Comparison of ENCODE assay signal across 9 cellular contexts in the genomic region with DNA sequence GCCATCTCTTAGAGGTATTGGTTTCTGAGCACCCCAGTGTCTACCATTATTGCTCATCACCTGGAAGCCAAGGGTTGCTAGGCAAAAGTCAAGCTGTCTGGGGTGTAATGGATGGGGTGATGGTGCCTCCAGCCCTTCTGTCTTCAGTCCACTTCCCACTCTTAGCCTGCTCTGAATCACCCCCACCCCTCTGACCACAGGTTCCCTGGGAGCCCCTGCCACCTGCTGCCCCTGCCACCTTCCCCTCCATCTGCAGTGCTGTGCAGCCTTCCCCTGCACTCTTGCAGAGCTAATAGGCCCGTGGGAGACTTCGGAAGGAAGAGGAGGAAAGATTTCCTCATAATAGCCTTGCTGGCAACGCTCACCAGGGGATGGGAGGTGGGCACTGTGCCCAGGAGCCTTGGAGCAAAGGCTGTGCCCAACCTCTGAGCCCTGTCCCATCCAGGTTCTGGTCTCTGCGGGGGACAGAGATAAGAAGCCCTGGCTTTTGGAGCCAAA. TPM values are rescaled to one million over a fixed set of nuclear protein-coding genes. Genes with fewer than 3 reads are reported as not detected.
DNase-seq lines count a peak whose midpoint lies in the region; ATAC-seq and TF ChIP-seq lines count a peak whose summit lies in the region.
"Had no signal": no experiment of that assay in that cellular context is flagged by ENCODE, and none has a peak within 500 bp of the region (broad histone marks: within the 10 kb centered on the region; RNA-seq: fewer than 3 reads in every experiment).

No MANE protein-coding gene starts in this region.

- CTCF ChIA-PET in activated CD8-positive, alpha-beta memory T cell treated with anti-CD3 and anti-CD28 coated beads, Interleukin-2, amount 10 ng/mL, durations not matched to agents 7 days and 5 days (lab: Charles Lee): interaction anchor here (1.2 to 7.9 kb wide), 10 partner anchors 9 to 52 kb away, joined by 5 to 76 read pairs (median 36); a partner anchor contains a TSS

- no peak for TF ChIP-seq POLR2A in transverse colon (IDR thresholded peaks at IDR 0.05)

- peaks cover 63% of the 10 kb centered on the region for H3K36me3 Mint-ChIP-seq in activated CD8-positive, alpha-beta memory T cell treated with anti-CD3 and anti-CD28 coated beads, Interleukin-2, amount 10 ng/mL, durations not matched to agents 7 days and 5 days

- peak overlapping the region; percentile 76 for H3K27ac ChIP-seq in lower lobe of right lung
- peak overlapping the region; percentile 67 to 87 (median 83) for H3K27ac ChIP-seq in transverse colon

- no peaks in the 10 kb centered on the region for H3K9me3 Mint-ChIP-seq in activated CD8-positive, alpha-beta memory T cell treated with anti-CD3 and anti-CD28 coated beads, Interleukin-2, amount 10 ng/mL, durations not matched to agents 7 days and 5 days (ENCODE audit: low read depth)

- H3K36me3 ChIP-seq in lower lobe of right lung (peaks cover 82% of the 10 kb centered on the region), transverse colon (peaks cover 0 to 49% (median 27%) of the 10 kb centered on the region in 4 donors)

- ATAC-seq in activated CD8-positive, alpha-beta memory T cell treated with anti-CD3 and anti-CD28 coated beads, Interleukin-2, amount 10 ng/mL, durations not matched to agents 7 days and 5 days: peak; percentile 52
- ATAC-seq in lower lobe of right lung (peak; percentile 15 to 16), GM18858 (IDR thresholded peaks at IDR 0.05; ENCODE audit: unreplicated experiment) (no peak)

- peak overlapping the region; percentile 78 for H3K27ac Mint-ChIP-seq in activated CD8-positive, alpha-beta memory T cell treated with anti-CD3 and anti-CD28 coated beads, Interleukin-2, amount 10 ng/mL, durations not matched to agents 7 days and 5 days

- TF ChIP-seq CTCF in lower lobe of right lung (IDR thresholded peaks at IDR 0.05): no peak
- no peak for TF ChIP-seq CTCF in transverse colon (IDR thresholded peaks at IDR 0.05)
- TF ChIP-seq CTCF in GM13977 (IDR thresholded peaks at IDR 0.05; ENCODE audit: extremely low read depth, insufficient read depth, missing control alignments): no peak

- in situ Hi-C loops in transverse colon (cut with MboI; ENCODE audit: low pct_ligation_motif_present in 1 of 4, low pct_unique_long_range_greater_than_20kb in 1 of 4, low sequenced_read_pairs in 3 of 4) (no loop called here), GM13977 (cut with MboI; ENCODE audit: low pct_unique_long_range_greater_than_20kb, low sequenced_read_pairs, unreplicated experiment) (no loop called here)

- H3K9me3 ChIP-seq in lower lobe of right lung (no peaks in the 10 kb centered on the region), transverse colon (no peaks in the 10 kb centered on the region)

- no peak overlapping the region for H3K4me3 Mint-ChIP-seq in activated CD8-positive, alpha-beta memory T cell treated with anti-CD3 and anti-CD28 coated beads, Interleukin-2, amount 10 ng/mL, durations not matched to agents 7 days and 5 days

- peak; percentile 57 for DNase-seq in activated CD8-positive, alpha-beta memory T cell treated with anti-CD3 and anti-CD28 coated beads, Interleukin-2, amount 10 ng/mL, durations not matched to agents 7 days and 5 days
- DNase-seq in activated CD8-positive, alpha-beta memory T cell treated with anti-CD3 and anti-CD28 coated beads, Interleukin-2, amount 50 U/mL, for 48 hours: no peak
- DNase-seq in astrocyte of the hippocampus (ENCODE audit: low read depth, low spot score) (peak; percentile 71), lower lobe of right lung (no peak), transverse colon (peak; percentile 58), GM13977 (ENCODE audit: low spot score) (no peak), occipital lobe (lab: John Stamatoyannopoulos, UW) (no peak)
- DNase-seq: NCI-H2171 had no signal

- H3K27me3 Mint-ChIP-seq in activated CD8-positive, alpha-beta memory T cell treated with anti-CD3 and anti-CD28 coated beads, Interleukin-2, amount 10 ng/mL, durations not matched to agents 7 days and 5 days: no peaks in the 10 kb centered on the region

- no peak for TF ChIP-seq EP300 in transverse colon (IDR thresholded peaks at IDR 0.05; ENCODE audit: low read depth)

- H3K4me3 ChIP-seq in lower lobe of right lung: peak overlapping the region; percentile 56
- H3K4me3 ChIP-seq in transverse colon: no peak overlapping the region

- 7 to 38% methylated on average over 2 to 4 of the region's 4 CpGs for WGBS in transverse colon (ENCODE audit: low coverage in 1 of 2), 2 donors

- peaks cover 30% of the 10 kb centered on the region for H3K4me1 ChIP-seq in lower lobe of right lung
- peaks cover 7 to 25% (median 15%) of the 10 kb centered on the region in 4 donors for H3K4me1 ChIP-seq in transverse colon

- peaks cover 31% of the 10 kb centered on the region for H3K4me1 Mint-ChIP-seq in activated CD8-positive, alpha-beta memory T cell treated with anti-CD3 and anti-CD28 coated beads, Interleukin-2, amount 10 ng/mL, durations not matched to agents 7 days and 5 days

- intact Hi-C loops in lower lobe of right lung (cut with DNase I) (loop anchor here (5.0 kb wide), 1 partner anchor 36 kb away; a partner anchor contains a TSS), transverse colon (cut with DNase I; ENCODE audit: low total_unique reads) (loop anchor here (5.0 kb wide), 2 partner anchors 36 to 51 kb away; a partner anchor contains a TSS)

- H3K27me3 ChIP-seq in lower lobe of right lung (ENCODE audit: low read depth): no peaks in the 10 kb centered on the region
- no peaks in the 10 kb centered on the region for H3K27me3 ChIP-seq in transverse colon

RNA-seq across cellular contexts. Expression of a gene that starts 35.5 kb away (rescaled TPM):
- 100 to 1,000 TPM; 183 to 255 TPM for total RNA-seq in activated CD8-positive, alpha-beta memory T cell treated with anti-CD3 and anti-CD28 coated beads, Interleukin-2, amount 10 ng/mL, durations not matched to agents 7 days and 5 days
- total RNA-seq in lower lobe of right lung (253 TPM), transverse colon (100 to 1,000 TPM; 193 to 505 (median 387) TPM), occipital lobe (41.5 TPM)

Comparison
In these comparisons a context has a peak if more than half of its experiments do, and no peak if none do; other contexts are left out.
1. DNase-seq: peak in activated CD8-positive, alpha-beta memory T cell treated with anti-CD3 and anti-CD28 coated beads, Interleukin-2, amount 10 ng/mL, durations not matched to agents 7 days and 5 days (single experiment), astrocyte of the hippocampus (single experiment) and transverse colon (single experiment); none in activated CD8-positive, alpha-beta memory T cell treated with anti-CD3 and anti-CD28 coated beads, Interleukin-2, amount 50 U/mL, for 48 hours (single experiment), lower lobe of right lung (single experiment), GM13977 (single experiment) and occipital lobe (single experiment).